17 cellular contexts compared by ENCODE assay signal in genomic region chr17:59693582-59693981, GRCh38.
"Had no signal": no experiment of that assay in that cellular context is flagged by ENCODE, and none has a peak within 500 bp of the region (broad histone marks: within the 10 kb centered on the region; RNA-seq: fewer than 3 reads in every experiment).

No MANE protein-coding gene starts in this region.

- H3K4me1 Mint-ChIP-seq: mesothelial cell of epicardium, WTC11 had no signal

- H3K4me3 Mint-ChIP-seq: activated naive CD8-positive, alpha-beta T cell treated with anti-CD3 and anti-CD28 coated beads, Interleukin-2, amount 10 ng/mL, durations not matched to agents 7 days and 5 days; effector memory CD8-positive, alpha-beta T cell; mesothelial cell of epicardium; T-helper 1 cell treated with Interleukin-12 subunit alpha and Interleukin-12 subunit beta and Interleukin-4 antibody, amounts not matched to agents 30 μg/mL and 1 μg/mL, for 36 hours; WTC11 had no signal

- H3K27me3 Mint-ChIP-seq: activated naive CD8-positive, alpha-beta T cell treated with anti-CD3 and anti-CD28 coated beads, Interleukin-2, amount 10 ng/mL, durations not matched to agents 7 days and 5 days; effector memory CD8-positive, alpha-beta T cell had no signal

- DNase-seq: activated CD4-positive, alpha-beta T cell treated with anti-CD3 and anti-CD28 coated beads for 48 hours; activated gamma-delta T cell; activated naive CD8-positive, alpha-beta T cell treated with anti-CD3 and anti-CD28 coated beads, Interleukin-2, amount 10 ng/mL, durations not matched to agents 7 days and 5 days; aorta; dermis blood vessel endothelial cell; effector memory CD8-positive, alpha-beta T cell; left colon; stomach; testis; upper lobe of right lung had no signal

- H3K27ac ChIP-seq: gastroesophageal sphincter, stomach, testis, upper lobe of right lung had no signal

- H3K27ac Mint-ChIP-seq: activated naive CD8-positive, alpha-beta T cell treated with anti-CD3 and anti-CD28 coated beads, Interleukin-2, amount 10 ng/mL, durations not matched to agents 7 days and 5 days; mesothelial cell of epicardium; T-helper 1 cell treated with Interleukin-12 subunit alpha and Interleukin-12 subunit beta and Interleukin-4 antibody, amounts not matched to agents 30 μg/mL and 1 μg/mL, for 36 hours; WTC11 had no signal

- H3K9me3 ChIP-seq: gastroesophageal sphincter, stomach, testis, upper lobe of right lung had no signal

- H3K4me1 ChIP-seq: testis, upper lobe of right lung had no signal

- H3K27me3 ChIP-seq: gastroesophageal sphincter, stomach, testis, upper lobe of right lung had no signal

- FAIRE-seq: bronchial epithelial cell, islet of Langerhans had no signal

- H3K9me3 Mint-ChIP-seq: activated naive CD8-positive, alpha-beta T cell treated with anti-CD3 and anti-CD28 coated beads, Interleukin-2, amount 10 ng/mL, durations not matched to agents 7 days and 5 days; effector memory CD8-positive, alpha-beta T cell; mesothelial cell of epicardium; T-helper 1 cell treated with Interleukin-12 subunit alpha and Interleukin-12 subunit beta and Interleukin-4 antibody, amounts not matched to agents 30 μg/mL and 1 μg/mL, for 36 hours; WTC11 had no signal

- H3K4me3 ChIP-seq: gastroesophageal sphincter, lung, stomach, testis, upper lobe of right lung had no signal
